8 cellular contexts compared by ENCODE assay signal in the genomic region with DNA sequence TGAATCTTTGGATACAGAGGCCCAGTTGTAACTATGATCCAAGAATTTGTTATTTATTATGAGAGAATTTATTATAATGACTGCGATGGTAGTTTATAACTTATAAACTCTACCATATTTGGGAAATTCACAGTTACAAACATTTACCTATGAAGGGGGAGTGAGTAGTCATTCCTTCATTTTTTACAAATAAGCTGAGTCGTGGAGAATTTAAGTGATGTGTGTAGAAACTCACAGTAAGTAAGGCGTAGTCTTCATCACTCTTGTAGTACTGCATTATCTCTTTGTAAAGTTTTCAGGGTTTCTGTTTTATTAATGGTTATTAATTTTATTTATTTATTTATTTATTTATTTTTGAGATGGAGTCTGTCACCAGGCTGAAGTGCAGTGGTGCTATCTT.
"Had no signal": no experiment of that assay in that cellular context is flagged by ENCODE, and none has a peak within 500 bp of the region (broad histone marks: within the 10 kb centered on the region; RNA-seq: fewer than 3 reads in every experiment).

No MANE protein-coding gene starts in this region.

- H3K4me3 Mint-ChIP-seq: HFFc6, IgD-negative memory B cell had no signal

- ATAC-seq: HCT116 had no signal

- H3K9me3 Mint-ChIP-seq: HFFc6, IgD-negative memory B cell had no signal

- DNase-seq: GOT3, H7, HFFc6, KG1 had no signal

- H3K27me3 Mint-ChIP-seq: IgD-negative memory B cell had no signal

- H3K9me3 ChIP-seq: HAP-1 had no signal

- H3K27ac Mint-ChIP-seq: HFFc6, IgD-negative memory B cell had no signal

- H3K27ac ChIP-seq: HL-60 had no signal

- H3K36me3 ChIP-seq: HAP-1 had no signal

- H3K4me3 ChIP-seq: HAP-1 had no signal
